12 cellular contexts compared by ENCODE assay signal in genomic region chr3:171309906-171310359, GRCh38.
DNase-seq lines count a peak whose midpoint lies in the region; ATAC-seq and TF ChIP-seq lines count a peak whose summit lies in the region.
"Had no signal": no experiment of that assay in that cellular context is flagged by ENCODE, and none has a peak within 500 bp of the region (broad histone marks: within the 10 kb centered on the region; RNA-seq: fewer than 3 reads in every experiment).

No MANE protein-coding gene starts in this region.

- no peak overlapping the region for H3K4me3 ChIP-seq in AG09309 (ENCODE audit: control insufficient read depth, low read depth, low read length)
- H3K4me3 ChIP-seq in foreskin fibroblast (ENCODE audit: low read depth in 1 of 2, low read length in 2 of 2): no peak overlapping the region
- H3K4me3 ChIP-seq: colonic mucosa, left ventricle myocardium inferior, thoracic aorta had no signal

- DNase-seq in AG09309 (ENCODE audit: low read depth): peak; percentile 24
- peak; percentile 29 for DNase-seq in RKO (ENCODE audit: low spot score)
- peak; percentile 41 to 74 for DNase-seq in foreskin fibroblast
- DNase-seq in left lobe of liver (ENCODE audit: low spot score): no peak
- no peak for DNase-seq in CD1c-positive myeloid dendritic cell (ENCODE audit: extremely low spot score)
- DNase-seq in NCI-H69 (lab: John Stamatoyannopoulos, UW): no peak
- no peak for DNase-seq in NCI-H2196 treated with DMSO at 0.1 percent for 48 hours (lab: John Stamatoyannopoulos, UW; ENCODE audit: unreplicated experiment)
- DNase-seq: activated CD4-positive, alpha-beta T cell treated with anti-CD3 and anti-CD28 coated beads, Interleukin-2, amount 50 U/mL, for 48 hours; colonic mucosa; left ventricle myocardium inferior had no signal

- TF ChIP-seq CTCF in AG09309 (IDR thresholded peaks at IDR 0.05; ENCODE audit: control insufficient read depth, insufficient read depth, low read depth, low read length, missing control alignments): no peak
- no peak for TF ChIP-seq CTCF in foreskin fibroblast (IDR thresholded peaks at IDR 0.05; ENCODE audit: low read depth, low read length)

- ATAC-seq in GM21717 (IDR thresholded peaks at IDR 0.05; ENCODE audit: unreplicated experiment) (peak; percentile 62), left lobe of liver (no peak)

Comparison
In these comparisons a context has a peak if more than half of its experiments do, and no peak if none do; other contexts are left out.
1. DNase-seq: peak in AG09309 (single experiment), RKO (single experiment) and foreskin fibroblast (2 of 2); none in left lobe of liver (single experiment), CD1c-positive myeloid dendritic cell (single experiment), NCI-H69 (single experiment) and NCI-H2196 treated with DMSO at 0.1 percent for 48 hours (single experiment).